In the genomic region with DNA sequence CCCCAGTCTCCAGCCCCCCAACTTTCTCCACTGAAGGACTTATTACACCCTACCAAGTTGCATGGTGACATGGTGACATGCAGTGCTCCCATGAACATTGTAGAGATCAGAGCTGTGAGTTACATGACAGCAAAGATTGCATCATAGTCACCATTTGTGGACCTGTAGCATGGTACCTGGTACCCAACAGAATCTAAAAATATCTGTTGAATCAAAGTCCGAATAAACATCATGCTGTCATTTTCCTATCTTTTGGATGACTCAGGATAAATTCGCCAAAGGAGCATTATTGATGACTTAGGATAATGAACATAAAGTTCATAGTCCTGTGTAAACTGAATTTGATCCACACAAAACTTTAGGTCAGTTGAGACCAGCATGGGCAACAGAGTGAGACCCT, we compare ENCODE assay signal across 3 cellular contexts.
TF ChIP-seq lines count a peak whose summit lies in the region.

No MANE protein-coding gene starts in this region.

TF ChIP-seq in GM12891, 5 proteins besides CTCF, POLR2A, EP300 and RAD21:
- TF ChIP-seq POLR2AphosphoS5 (IDR thresholded peaks at IDR 0.05; ENCODE audit: low read depth, low read length) (no peak), PAX5 (IDR thresholded peaks at IDR 0.05; ENCODE audit: insufficient read depth, low read length, severe bottlenecking) (no peak), TAF1 (IDR thresholded peaks at IDR 0.05; ENCODE audit: low read depth, low read length) (no peak), SPI1 (IDR thresholded peaks at IDR 0.05; ENCODE audit: low read depth, low read length) (no peak), POU2F2 (IDR thresholded peaks at IDR 0.05; ENCODE audit: low read depth, low read length) (no peak)

TF ChIP-seq in GM12878, 131 proteins besides CTCF, POLR2A, EP300 and RAD21:
- TF ChIP-seq ZNF24 (IDR thresholded peaks at IDR 0.05) = no peak

TF ChIP-seq in HepG2, 621 proteins besides CTCF, POLR2A, EP300 and RAD21 (continues in another document):
- no peak for TF ChIP-seq SAP130 (CRISPR knock-in tag; IDR thresholded peaks at IDR 0.05; ENCODE audit: low read depth)
- TF ChIP-seq, protein P1, sequence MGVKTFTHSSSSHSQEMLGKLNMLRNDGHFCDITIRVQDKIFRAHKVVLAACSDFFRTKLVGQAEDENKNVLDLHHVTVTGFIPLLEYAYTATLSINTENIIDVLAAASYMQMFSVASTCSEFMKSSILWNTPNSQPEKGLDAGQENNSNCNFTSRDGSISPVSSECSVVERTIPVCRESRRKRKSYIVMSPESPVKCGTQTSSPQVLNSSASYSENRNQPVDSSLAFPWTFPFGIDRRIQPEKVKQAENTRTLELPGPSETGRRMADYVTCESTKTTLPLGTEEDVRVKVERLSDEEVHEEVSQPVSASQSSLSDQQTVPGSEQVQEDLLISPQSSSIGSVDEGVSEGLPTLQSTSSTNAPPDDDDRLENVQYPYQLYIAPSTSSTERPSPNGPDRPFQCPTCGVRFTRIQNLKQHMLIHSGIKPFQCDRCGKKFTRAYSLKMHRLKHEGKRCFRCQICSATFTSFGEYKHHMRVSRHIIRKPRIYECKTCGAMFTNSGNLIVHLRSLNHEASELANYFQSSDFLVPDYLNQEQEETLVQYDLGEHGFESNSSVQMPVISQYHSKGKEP (CRISPR knock-in tag; IDR thresholded peaks at IDR 0.05) = no peak
- TF ChIP-seq, protein P2, sequence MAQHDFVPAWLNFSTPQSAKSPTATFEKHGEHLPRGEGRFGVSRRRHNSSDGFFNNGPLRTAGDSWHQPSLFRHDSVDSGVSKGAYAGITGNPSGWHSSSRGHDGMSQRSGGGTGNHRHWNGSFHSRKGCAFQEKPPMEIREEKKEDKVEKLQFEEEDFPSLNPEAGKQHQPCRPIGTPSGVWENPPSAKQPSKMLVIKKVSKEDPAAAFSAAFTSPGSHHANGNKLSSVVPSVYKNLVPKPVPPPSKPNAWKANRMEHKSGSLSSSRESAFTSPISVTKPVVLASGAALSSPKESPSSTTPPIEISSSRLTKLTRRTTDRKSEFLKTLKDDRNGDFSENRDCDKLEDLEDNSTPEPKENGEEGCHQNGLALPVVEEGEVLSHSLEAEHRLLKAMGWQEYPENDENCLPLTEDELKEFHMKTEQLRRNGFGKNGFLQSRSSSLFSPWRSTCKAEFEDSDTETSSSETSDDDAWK (CRISPR knock-in tag; IDR thresholded peaks at IDR 0.05) = no peak
- no peak for TF ChIP-seq STAT6 (CRISPR knock-in tag; IDR thresholded peaks at IDR 0.05; ENCODE audit: borderline replicate concordance)
- no peak for TF ChIP-seq CERS6 (CRISPR knock-in tag; IDR thresholded peaks at IDR 0.05)
- 0 out of 2 replicates have a peak, but pooled peaks have one; percentile 19 for TF ChIP-seq NFE2L2 (IDR thresholded peaks at IDR 0.05; ENCODE audit: low read length)
- no peak for TF ChIP-seq TP53 (CRISPR knock-in tag; conservative IDR thresholded peaks at IDR 0.05)
- TF ChIP-seq RAD51 (IDR thresholded peaks at IDR 0.05; ENCODE audit: borderline replicate concordance) = no peak
- TF ChIP-seq ZNF556 (CRISPR knock-in tag; IDR thresholded peaks at IDR 0.05; ENCODE audit: borderline replicate concordance) = no peak
- TF ChIP-seq PPARG (CRISPR knock-in tag; conservative IDR thresholded peaks at IDR 0.05) = no peak
- TF ChIP-seq CEBPG (CRISPR knock-in tag; IDR thresholded peaks at IDR 0.05) = peak; percentile 27; the same call in 1 of the 2 replicates
- peak; percentile 37; the same call in 1 of the 2 replicates for TF ChIP-seq ATF7 (IDR thresholded peaks at IDR 0.05)
- no peak for TF ChIP-seq ATF7 (CRISPR knock-in tag; IDR thresholded peaks at IDR 0.05)
- no peak for TF ChIP-seq PTBP1 (IDR thresholded peaks at IDR 0.05; ENCODE audit: low read depth, low read length, poor library complexity, severe bottlenecking)
- TF ChIP-seq YY1 (IDR thresholded peaks at IDR 0.05; ENCODE audit: insufficient read depth, insufficient replicate concordance, low read depth, low read length) = no peak
- peak; percentile 27 to 55; a peak in 3 of 4 replicates for TF ChIP-seq MAFK (conservative IDR thresholded peaks at IDR 0.05 in 1 of 2, IDR thresholded peaks at IDR 0.05 in 1 of 2; ENCODE audit: low read length in 2 of 2)
- no peak for TF ChIP-seq STAG1 (CRISPR knock-in tag; IDR thresholded peaks at IDR 0.05)
- no peak for TF ChIP-seq NFYC (CRISPR knock-in tag; IDR thresholded peaks at IDR 0.05)
- no peak for TF ChIP-seq ZNF3 (CRISPR knock-in tag; IDR thresholded peaks at IDR 0.05)
- no peak for TF ChIP-seq KLF11 (CRISPR knock-in tag; IDR thresholded peaks at IDR 0.05)
- no peak for TF ChIP-seq ZNF546 (CRISPR knock-in tag; conservative IDR thresholded peaks at IDR 0.05)
- TF ChIP-seq CEBPB (IDR thresholded peaks at IDR 0.05; ENCODE audit: borderline replicate concordance, low read depth, low read length) = peak; percentile 76; the same call in 1 of the 2 replicates
- TF ChIP-seq ZNF232 (CRISPR knock-in tag; IDR thresholded peaks at IDR 0.05; ENCODE audit: borderline replicate concordance) = no peak
- TF ChIP-seq, protein P3, sequence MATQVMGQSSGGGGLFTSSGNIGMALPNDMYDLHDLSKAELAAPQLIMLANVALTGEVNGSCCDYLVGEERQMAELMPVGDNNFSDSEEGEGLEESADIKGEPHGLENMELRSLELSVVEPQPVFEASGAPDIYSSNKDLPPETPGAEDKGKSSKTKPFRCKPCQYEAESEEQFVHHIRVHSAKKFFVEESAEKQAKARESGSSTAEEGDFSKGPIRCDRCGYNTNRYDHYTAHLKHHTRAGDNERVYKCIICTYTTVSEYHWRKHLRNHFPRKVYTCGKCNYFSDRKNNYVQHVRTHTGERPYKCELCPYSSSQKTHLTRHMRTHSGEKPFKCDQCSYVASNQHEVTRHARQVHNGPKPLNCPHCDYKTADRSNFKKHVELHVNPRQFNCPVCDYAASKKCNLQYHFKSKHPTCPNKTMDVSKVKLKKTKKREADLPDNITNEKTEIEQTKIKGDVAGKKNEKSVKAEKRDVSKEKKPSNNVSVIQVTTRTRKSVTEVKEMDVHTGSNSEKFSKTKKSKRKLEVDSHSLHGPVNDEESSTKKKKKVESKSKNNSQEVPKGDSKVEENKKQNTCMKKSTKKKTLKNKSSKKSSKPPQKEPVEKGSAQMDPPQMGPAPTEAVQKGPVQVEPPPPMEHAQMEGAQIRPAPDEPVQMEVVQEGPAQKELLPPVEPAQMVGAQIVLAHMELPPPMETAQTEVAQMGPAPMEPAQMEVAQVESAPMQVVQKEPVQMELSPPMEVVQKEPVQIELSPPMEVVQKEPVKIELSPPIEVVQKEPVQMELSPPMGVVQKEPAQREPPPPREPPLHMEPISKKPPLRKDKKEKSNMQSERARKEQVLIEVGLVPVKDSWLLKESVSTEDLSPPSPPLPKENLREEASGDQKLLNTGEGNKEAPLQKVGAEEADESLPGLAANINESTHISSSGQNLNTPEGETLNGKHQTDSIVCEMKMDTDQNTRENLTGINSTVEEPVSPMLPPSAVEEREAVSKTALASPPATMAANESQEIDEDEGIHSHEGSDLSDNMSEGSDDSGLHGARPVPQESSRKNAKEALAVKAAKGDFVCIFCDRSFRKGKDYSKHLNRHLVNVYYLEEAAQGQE (IDR thresholded peaks at IDR 0.05; ENCODE audit: borderline replicate concordance in 1 of 2, low read depth in 1 of 2, low read length in 2 of 2) = no peak
- TF ChIP-seq ZNF280B (CRISPR knock-in tag; IDR thresholded peaks at IDR 0.05; ENCODE audit: borderline replicate concordance) = no peak
- no peak for TF ChIP-seq ZNF124 (CRISPR knock-in tag; IDR thresholded peaks at IDR 0.05)
- no peak for TF ChIP-seq SP140L (CRISPR knock-in tag; IDR thresholded peaks at IDR 0.05; ENCODE audit: borderline replicate concordance)
- no peak for TF ChIP-seq WIZ (CRISPR knock-in tag; IDR thresholded peaks at IDR 0.05)
- TF ChIP-seq ZNF317 (CRISPR knock-in tag; IDR thresholded peaks at IDR 0.05) = no peak
- no peak for TF ChIP-seq ZSCAN9 (CRISPR knock-in tag; IDR thresholded peaks at IDR 0.05; ENCODE audit: borderline replicate concordance)
- TF ChIP-seq, protein P4, sequence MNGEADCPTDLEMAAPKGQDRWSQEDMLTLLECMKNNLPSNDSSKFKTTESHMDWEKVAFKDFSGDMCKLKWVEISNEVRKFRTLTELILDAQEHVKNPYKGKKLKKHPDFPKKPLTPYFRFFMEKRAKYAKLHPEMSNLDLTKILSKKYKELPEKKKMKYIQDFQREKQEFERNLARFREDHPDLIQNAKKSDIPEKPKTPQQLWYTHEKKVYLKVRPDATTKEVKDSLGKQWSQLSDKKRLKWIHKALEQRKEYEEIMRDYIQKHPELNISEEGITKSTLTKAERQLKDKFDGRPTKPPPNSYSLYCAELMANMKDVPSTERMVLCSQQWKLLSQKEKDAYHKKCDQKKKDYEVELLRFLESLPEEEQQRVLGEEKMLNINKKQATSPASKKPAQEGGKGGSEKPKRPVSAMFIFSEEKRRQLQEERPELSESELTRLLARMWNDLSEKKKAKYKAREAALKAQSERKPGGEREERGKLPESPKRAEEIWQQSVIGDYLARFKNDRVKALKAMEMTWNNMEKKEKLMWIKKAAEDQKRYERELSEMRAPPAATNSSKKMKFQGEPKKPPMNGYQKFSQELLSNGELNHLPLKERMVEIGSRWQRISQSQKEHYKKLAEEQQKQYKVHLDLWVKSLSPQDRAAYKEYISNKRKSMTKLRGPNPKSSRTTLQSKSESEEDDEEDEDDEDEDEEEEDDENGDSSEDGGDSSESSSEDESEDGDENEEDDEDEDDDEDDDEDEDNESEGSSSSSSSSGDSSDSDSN (CRISPR knock-in tag; IDR thresholded peaks at IDR 0.05) = no peak
- no peak for TF ChIP-seq ZNF564 (CRISPR knock-in tag; IDR thresholded peaks at IDR 0.05)
- no peak for TF ChIP-seq NR2F2 (IDR thresholded peaks at IDR 0.05; ENCODE audit: borderline replicate concordance, low read depth)
- TF ChIP-seq ZC3H13 (CRISPR knock-in tag; IDR thresholded peaks at IDR 0.05) = no peak
- TF ChIP-seq, protein P5, sequence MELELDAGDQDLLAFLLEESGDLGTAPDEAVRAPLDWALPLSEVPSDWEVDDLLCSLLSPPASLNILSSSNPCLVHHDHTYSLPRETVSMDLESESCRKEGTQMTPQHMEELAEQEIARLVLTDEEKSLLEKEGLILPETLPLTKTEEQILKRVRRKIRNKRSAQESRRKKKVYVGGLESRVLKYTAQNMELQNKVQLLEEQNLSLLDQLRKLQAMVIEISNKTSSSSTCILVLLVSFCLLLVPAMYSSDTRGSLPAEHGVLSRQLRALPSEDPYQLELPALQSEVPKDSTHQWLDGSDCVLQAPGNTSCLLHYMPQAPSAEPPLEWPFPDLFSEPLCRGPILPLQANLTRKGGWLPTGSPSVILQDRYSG (CRISPR knock-in tag; IDR thresholded peaks at IDR 0.05) = no peak
- TF ChIP-seq ZBTB42 (CRISPR knock-in tag; IDR thresholded peaks at IDR 0.05) = no peak
- TF ChIP-seq KAT8 (CRISPR knock-in tag; IDR thresholded peaks at IDR 0.05) = no peak
- no peak for TF ChIP-seq ZNF503 (CRISPR knock-in tag; IDR thresholded peaks at IDR 0.05)
- no peak for TF ChIP-seq TFDP1 (CRISPR knock-in tag; IDR thresholded peaks at IDR 0.05; ENCODE audit: borderline replicate concordance)
- no peak for TF ChIP-seq ZNF570 (CRISPR knock-in tag; IDR thresholded peaks at IDR 0.05; ENCODE audit: borderline replicate concordance)
- TF ChIP-seq ZNF678 (CRISPR knock-in tag; IDR thresholded peaks at IDR 0.05) = no peak
